Comparison of ENCODE assay signal across 16 cellular contexts in the genomic region with DNA sequence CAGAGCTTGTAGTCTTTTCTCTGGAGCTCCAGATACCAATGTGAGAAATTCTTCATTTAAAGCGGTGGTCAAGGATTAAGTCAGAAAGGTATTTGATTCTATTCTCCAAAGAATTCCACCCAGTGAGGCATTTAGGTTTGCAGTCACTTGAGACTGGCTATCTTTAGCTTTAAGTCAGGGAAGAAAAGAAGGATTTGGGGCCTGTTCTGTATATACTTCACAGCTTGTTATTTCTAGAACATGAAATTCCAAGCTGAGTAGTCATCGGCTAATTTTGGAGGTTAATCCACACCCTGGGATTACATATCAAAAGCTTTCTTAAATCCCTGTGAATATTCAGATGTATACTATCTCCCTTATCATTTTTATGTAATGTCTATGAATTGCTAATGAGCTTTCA. TPM values are rescaled to one million over a fixed set of nuclear protein-coding genes. Genes with fewer than 3 reads are reported as not detected.
DNase-seq lines count a peak whose midpoint lies in the region; ATAC-seq, FAIRE-seq and TF ChIP-seq lines count a peak whose summit lies in the region.
"Had no signal": no experiment of that assay in that cellular context is flagged by ENCODE, and none has a peak within 500 bp of the region (broad histone marks: within the 10 kb centered on the region; RNA-seq: fewer than 3 reads in every experiment).

No MANE protein-coding gene starts in this region.

- no peak overlapping the region for H2AFZ ChIP-seq in astrocyte (ENCODE audit: low read depth, low read length)

- no peak overlapping the region for H3K4me3 ChIP-seq in cardiac muscle cell
- no peak overlapping the region for H3K4me3 ChIP-seq in right atrium auricular region
- no peak overlapping the region for H3K4me3 ChIP-seq in astrocyte (ENCODE audit: insufficient read depth, low read depth, low read length)

- no peaks in the 10 kb centered on the region for H3K9me3 Mint-ChIP-seq in astrocyte (ENCODE audit: unreplicated experiment)
- H3K9me3 Mint-ChIP-seq in stimulated activated naive B cell treated with anti-CD40 and anti-IgM and Interleukin-4, amounts not matched to agents 10 μg/mL and 1 μg/mL and 100 μg/mL, for 72 hours = peaks cover 4 to 5% of the 10 kb centered on the region in 2 donors
- H3K9me3 Mint-ChIP-seq: natural killer cell treated with Interleukin-12 subunit alpha and Interleukin-12 subunit beta and Interleukin-15 and Interleukin-18, amount 100 ng/mL, for 72 hours had no signal

- peak; percentile 30 to 34 for DNase-seq in cardiac muscle cell (ENCODE audit: low read depth in 1 of 2, low spot score in 1 of 2)
- DNase-seq in right atrium auricular region (ENCODE audit: low spot score) = no peak
- DNase-seq in astrocyte (ENCODE audit: low read depth) = peak; percentile 33
- DNase-seq in hepatic stellate cell (ENCODE audit: low spot score) = peak; percentile 59
- DNase-seq in stimulated activated naive B cell treated with anti-CD40 and anti-IgM and Interleukin-4, amounts not matched to agents 10 μg/mL and 1 μg/mL and 100 μg/mL, for 72 hours = no peak
- no peak for DNase-seq in SW 1271 (lab: John Stamatoyannopoulos, UW)
- DNase-seq in GDM1 (lab: John Stamatoyannopoulos, UW) = no peak
- no peak for DNase-seq in left lobe of liver (ENCODE audit: low spot score)
- DNase-seq: activated CD8-positive, alpha-beta memory T cell treated with anti-CD3 and anti-CD28 coated beads for 24 hours; activated naive CD4-positive, alpha-beta T cell; NCI-H1092; NCI-H345 had no signal

- H3K4me3 Mint-ChIP-seq in astrocyte (ENCODE audit: unreplicated experiment) = no peak overlapping the region
- no peak overlapping the region for H3K4me3 Mint-ChIP-seq in stimulated activated naive B cell treated with anti-CD40 and anti-IgM and Interleukin-4, amounts not matched to agents 10 μg/mL and 1 μg/mL and 100 μg/mL, for 72 hours
- H3K4me3 Mint-ChIP-seq: natural killer cell treated with Interleukin-12 subunit alpha and Interleukin-12 subunit beta and Interleukin-15 and Interleukin-18, amount 100 ng/mL, for 72 hours had no signal

- no peaks in the 10 kb centered on the region for H3K27me3 ChIP-seq in cardiac muscle cell
- H3K27me3 ChIP-seq in right atrium auricular region = no peaks in the 10 kb centered on the region
- no peaks in the 10 kb centered on the region for H3K27me3 ChIP-seq in astrocyte (ENCODE audit: insufficient read depth, low read length)
- H3K27me3 ChIP-seq: foreskin keratinocyte had no signal

- H3K4me1 Mint-ChIP-seq in astrocyte (ENCODE audit: low read depth, unreplicated experiment) = peaks cover 7% of the 10 kb centered on the region
- H3K4me1 Mint-ChIP-seq in stimulated activated naive B cell treated with anti-CD40 and anti-IgM and Interleukin-4, amounts not matched to agents 10 μg/mL and 1 μg/mL and 100 μg/mL, for 72 hours = peaks cover 27 to 61% of the 10 kb centered on the region in 2 donors

- TF ChIP-seq CTCF in cardiac muscle cell (IDR thresholded peaks at IDR 0.05; ENCODE audit: low read depth, low read length) (no peak), right atrium auricular region (IDR thresholded peaks at IDR 0.05) (no peak), astrocyte (IDR thresholded peaks at IDR 0.05; ENCODE audit: insufficient read depth, low read depth, low read length) (no peak)

- H4K20me1 ChIP-seq in astrocyte (ENCODE audit: insufficient read depth, low read length) = no peaks in the 10 kb centered on the region

- H3K9ac ChIP-seq in astrocyte (ENCODE audit: low read length) = no peak overlapping the region

- ATAC-seq in stimulated activated naive B cell treated with anti-CD40 and anti-IgM and Interleukin-4, amounts not matched to agents 10 μg/mL and 1 μg/mL and 100 μg/mL, for 72 hours (replicated peaks) = no peak
- no peak for ATAC-seq in left lobe of liver
- ATAC-seq: foreskin keratinocyte; natural killer cell treated with Interleukin-12 subunit alpha and Interleukin-12 subunit beta and Interleukin-15 and Interleukin-18, amount 100 ng/mL, for 72 hours had no signal

- H3K79me2 ChIP-seq in astrocyte (ENCODE audit: insufficient read depth, low read length) = no peaks in the 10 kb centered on the region

- peak overlapping the region; percentile 72 for H3K27ac Mint-ChIP-seq in astrocyte (ENCODE audit: unreplicated experiment)
- peak overlapping the region; percentile 77 for H3K27ac Mint-ChIP-seq in stimulated activated naive B cell treated with anti-CD40 and anti-IgM and Interleukin-4, amounts not matched to agents 10 μg/mL and 1 μg/mL and 100 μg/mL, for 72 hours
- H3K27ac Mint-ChIP-seq: natural killer cell treated with Interleukin-12 subunit alpha and Interleukin-12 subunit beta and Interleukin-15 and Interleukin-18, amount 100 ng/mL, for 72 hours had no signal

- no peak for FAIRE-seq in astrocyte (lab: Jason Lieb, UNC)
- FAIRE-seq: A204.1 had no signal

- H3K36me3 Mint-ChIP-seq in astrocyte (ENCODE audit: low read depth, unreplicated experiment) = no peaks in the 10 kb centered on the region
- no peaks in the 10 kb centered on the region for H3K36me3 Mint-ChIP-seq in stimulated activated naive B cell treated with anti-CD40 and anti-IgM and Interleukin-4, amounts not matched to agents 10 μg/mL and 1 μg/mL and 100 μg/mL, for 72 hours
- H3K36me3 Mint-ChIP-seq: natural killer cell treated with Interleukin-12 subunit alpha and Interleukin-12 subunit beta and Interleukin-15 and Interleukin-18, amount 100 ng/mL, for 72 hours had no signal

- H3K4me1 ChIP-seq in cardiac muscle cell (ENCODE audit: low read depth) = peaks cover 7% of the 10 kb centered on the region
- H3K4me1 ChIP-seq in right atrium auricular region = peaks cover 0 to 27% of the 10 kb centered on the region in 2 donors
- H3K4me1 ChIP-seq in astrocyte (ENCODE audit: insufficient read depth, low read length) = no peaks in the 10 kb centered on the region
- H3K4me1 ChIP-seq: foreskin keratinocyte had no signal

- H3K9me3 ChIP-seq in cardiac muscle cell (ENCODE audit: low read depth) (no peaks in the 10 kb centered on the region), right atrium auricular region (no peaks in the 10 kb centered on the region), astrocyte (ENCODE audit: insufficient read depth, low read depth, low read length) (no peaks in the 10 kb centered on the region)

- H3K27me3 Mint-ChIP-seq in astrocyte (ENCODE audit: low read depth, unreplicated experiment) = no peaks in the 10 kb centered on the region
- no peaks in the 10 kb centered on the region for H3K27me3 Mint-ChIP-seq in stimulated activated naive B cell treated with anti-CD40 and anti-IgM and Interleukin-4, amounts not matched to agents 10 μg/mL and 1 μg/mL and 100 μg/mL, for 72 hours
- H3K27me3 Mint-ChIP-seq: natural killer cell treated with Interleukin-12 subunit alpha and Interleukin-12 subunit beta and Interleukin-15 and Interleukin-18, amount 100 ng/mL, for 72 hours had no signal

- H3K36me3 ChIP-seq in cardiac muscle cell = peaks cover 53% of the 10 kb centered on the region
- H3K36me3 ChIP-seq in right atrium auricular region = peaks cover 47% of the 10 kb centered on the region
- H3K36me3 ChIP-seq in astrocyte (ENCODE audit: insufficient read depth, low read length) = no peaks in the 10 kb centered on the region

- peak overlapping the region; percentile 87 for H3K27ac ChIP-seq in cardiac muscle cell
- peak overlapping the region in 1 of 2 donors; percentile 70 for H3K27ac ChIP-seq in right atrium auricular region
- H3K27ac ChIP-seq in astrocyte (ENCODE audit: low read depth, low read length) = no peak overlapping the region
- H3K27ac ChIP-seq: foreskin keratinocyte had no signal

- H3K4me2 ChIP-seq in astrocyte (ENCODE audit: low read length) = peak overlapping the region; percentile 10

RNA-seq across cellular contexts. Expression of a gene that starts 39.4 kb away (rescaled TPM):
- total RNA-seq in cardiac muscle cell (209 and 219 TPM in 2 replicates), right atrium auricular region (100 to 1,000 TPM; 357 to 410 TPM), astrocyte (0.57 and 0.94 TPM in 2 replicates), left lobe of liver (4.9 TPM)
- 182 and 194 TPM in 2 replicates for polyA plus RNA-seq in cardiac muscle cell
- total RNA-seq: RPMI7951 had no signal

Comparison
In these comparisons a context has a peak if more than half of its experiments do, and no peak if none do; other contexts are left out.
1. DNase-seq: peak in cardiac muscle cell (2 of 2), astrocyte (single experiment) and hepatic stellate cell (single experiment); none in right atrium auricular region (single experiment), stimulated activated naive B cell treated with anti-CD40 and anti-IgM and Interleukin-4, amounts not matched to agents 10 μg/mL and 1 μg/mL and 100 μg/mL, for 72 hours (single experiment), SW 1271 (0 of 2), GDM1 (single experiment) and left lobe of liver (single experiment).
2. RNA of a gene that starts 39.4 kb away (total RNA-seq): 357 to 410 TPM in right atrium auricular region and 209 to 219 TPM in cardiac muscle cell; 4.9 TPM in left lobe of liver (single experiment) and 0.57 to 0.94 TPM in astrocyte; every median in the first group is over 10 times any median in the second.